ENCODE assay signal across 11 cellular contexts in the genomic region with DNA sequence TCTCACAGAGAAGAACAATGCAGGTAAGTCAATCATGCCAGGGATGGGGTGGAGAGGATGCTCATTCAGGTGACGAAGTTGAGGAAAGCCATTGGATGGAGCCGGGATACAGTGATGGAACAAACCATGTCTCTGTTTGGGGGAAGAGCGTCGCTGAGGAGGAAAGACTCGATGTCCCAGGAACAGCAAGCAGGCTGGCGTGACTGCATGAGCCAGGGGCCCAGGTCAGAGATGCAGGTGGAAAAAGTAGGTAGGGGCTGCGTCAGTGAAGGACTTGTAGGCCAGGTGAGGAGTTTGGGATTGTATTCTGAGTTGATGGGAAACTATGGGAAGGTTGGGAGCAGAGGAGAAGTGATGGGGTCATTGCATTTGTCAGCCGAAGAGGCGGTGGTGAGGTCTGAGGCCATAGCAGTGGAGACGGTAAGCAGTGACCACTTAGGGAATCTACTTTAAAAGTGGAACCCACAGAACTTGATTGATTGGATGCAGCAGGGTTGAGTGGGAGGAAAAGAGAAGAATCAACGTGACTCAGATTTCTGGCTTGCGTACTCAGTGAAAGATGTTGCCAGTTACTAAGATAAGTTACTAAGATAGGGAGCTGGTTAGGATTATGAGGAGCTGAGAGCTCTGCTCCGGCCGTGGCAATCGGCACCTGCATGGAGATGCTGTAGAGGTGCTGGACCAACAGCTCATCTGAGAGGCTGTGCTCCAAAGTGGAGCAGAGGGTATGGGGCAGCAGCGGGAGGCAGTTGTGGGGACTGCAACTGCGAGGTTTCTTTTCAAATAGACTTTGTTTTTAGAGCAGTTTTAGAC. TPM values are rescaled to one million over a fixed set of nuclear protein-coding genes. Genes with fewer than 3 reads are reported as not detected.
DNase-seq lines count a peak whose midpoint lies in the region; ATAC-seq and TF ChIP-seq lines count a peak whose summit lies in the region.
"Had no signal": no experiment of that assay in that cellular context is flagged by ENCODE, and none has a peak within 500 bp of the region (broad histone marks: within the 10 kb centered on the region; RNA-seq: fewer than 3 reads in every experiment).

No MANE protein-coding gene starts in this region.

- H3K4me3 ChIP-seq in left ventricle myocardium inferior (no peak overlapping the region), coronary artery (no peak overlapping the region)

- intact Hi-C loops in left ventricle myocardium superior (cut with micrococcal nuclease) = no loop called here
- intact Hi-C loops in left ventricle myocardium inferior (cut with micrococcal nuclease) = no loop called here

- peak overlapping the region; percentile 28 for H3K4me3 Mint-ChIP-seq in T-helper 17 cell
- H3K4me3 Mint-ChIP-seq in stimulated activated naive CD8-positive, alpha-beta T cell treated with anti-CD3 and anti-CD28 coated beads, Interleukin-15, amount 100 ng/mL, for 72 hours = peak overlapping the region; percentile 57 to 61
- H3K4me3 Mint-ChIP-seq: CD4-positive, alpha-beta T cell; naive thymus-derived CD8-positive, alpha-beta T cell had no signal

- H3K27ac ChIP-seq in left ventricle myocardium inferior (replicated peaks) (no peak overlapping the region), coronary artery (no peak overlapping the region)

- peaks cover 19% of the 10 kb centered on the region for H3K4me1 ChIP-seq in left ventricle myocardium inferior

- peak overlapping the region; percentile 56 for H3K27ac Mint-ChIP-seq in T-helper 17 cell
- peak overlapping the region; percentile 4 to 38 for H3K27ac Mint-ChIP-seq in stimulated activated naive CD8-positive, alpha-beta T cell treated with anti-CD3 and anti-CD28 coated beads, Interleukin-15, amount 100 ng/mL, for 72 hours
- H3K27ac Mint-ChIP-seq: CD4-positive, alpha-beta T cell had no signal

- H3K27me3 ChIP-seq in left ventricle myocardium inferior (ENCODE audit: low read depth) = peaks cover 6% of the 10 kb centered on the region

- ATAC-seq in left ventricle myocardium superior (peak; percentile 4), T-helper 17 cell (no peak), HG03571 (IDR thresholded peaks at IDR 0.05; ENCODE audit: unreplicated experiment) (no peak), GM21529 (IDR thresholded peaks at IDR 0.05; ENCODE audit: unreplicated experiment) (no peak)
- ATAC-seq in stimulated activated naive CD8-positive, alpha-beta T cell treated with anti-CD3 and anti-CD28 coated beads, Interleukin-15, amount 100 ng/mL, for 72 hours = peak; percentile 54
- ATAC-seq: naive thymus-derived CD8-positive, alpha-beta T cell had no signal

- H3K9me3 ChIP-seq in left ventricle myocardium inferior (replicated peaks) (no peaks in the 10 kb centered on the region), T-helper 17 cell (ENCODE audit: control insufficient read depth, low read length, poor library complexity, severe bottlenecking) (no peaks in the 10 kb centered on the region)

- H3K36me3 ChIP-seq in left ventricle myocardium inferior = no peaks in the 10 kb centered on the region

- peaks cover 4% of the 10 kb centered on the region for H3K36me3 Mint-ChIP-seq in T-helper 17 cell (ENCODE audit: low read depth)
- H3K36me3 Mint-ChIP-seq: naive thymus-derived CD8-positive, alpha-beta T cell had no signal

- DNase-seq in left ventricle myocardium superior (no peak), left ventricle myocardium inferior (no peak), T-helper 17 cell (no peak), coronary artery (ENCODE audit: low spot score) (peak; percentile 53), H4 (ENCODE audit: low spot score) (no peak)
- DNase-seq in stimulated activated naive CD8-positive, alpha-beta T cell treated with anti-CD3 and anti-CD28 coated beads, Interleukin-15, amount 100 ng/mL, for 72 hours = peak in 1 of 2 donors; percentile 44
- DNase-seq: CD4-positive, alpha-beta T cell; effector CD4-positive, alpha-beta T cell; naive thymus-derived CD8-positive, alpha-beta T cell had no signal

- TF ChIP-seq CTCF in left ventricle myocardium inferior (IDR thresholded peaks at IDR 0.05; ENCODE audit: borderline replicate concordance) = no peak
- TF ChIP-seq CTCF in coronary artery (IDR thresholded peaks at IDR 0.05) = no peak

- peaks cover 36% of the 10 kb centered on the region for H3K4me1 Mint-ChIP-seq in T-helper 17 cell
- H3K4me1 Mint-ChIP-seq in stimulated activated naive CD8-positive, alpha-beta T cell treated with anti-CD3 and anti-CD28 coated beads, Interleukin-15, amount 100 ng/mL, for 72 hours = peaks cover 58% of the 10 kb centered on the region

- H3K9me3 Mint-ChIP-seq in stimulated activated naive CD8-positive, alpha-beta T cell treated with anti-CD3 and anti-CD28 coated beads, Interleukin-15, amount 100 ng/mL, for 72 hours = no peaks in the 10 kb centered on the region
- H3K9me3 Mint-ChIP-seq: CD4-positive, alpha-beta T cell; naive thymus-derived CD8-positive, alpha-beta T cell had no signal

- H3K27me3 Mint-ChIP-seq in T-helper 17 cell = no peaks in the 10 kb centered on the region
- H3K27me3 Mint-ChIP-seq in stimulated activated naive CD8-positive, alpha-beta T cell treated with anti-CD3 and anti-CD28 coated beads, Interleukin-15, amount 100 ng/mL, for 72 hours = no peaks in the 10 kb centered on the region
- H3K27me3 Mint-ChIP-seq: CD4-positive, alpha-beta T cell had no signal

RNA-seq across cellular contexts. Expression of a gene that starts 12.5 kb away (rescaled TPM):
- total RNA-seq in left ventricle myocardium superior = 1.5 TPM
- 2.3 TPM for total RNA-seq in left ventricle myocardium inferior
- total RNA-seq in T-helper 17 cell = 10 to 100 TPM; 51.7 to 59.2 TPM
- total RNA-seq in H4 (2014; rRNA removed; shearing (Covaris generic)) = not detected in 2 replicates

RNA-seq across cellular contexts. Expression of a gene that starts 14.1 kb away (rescaled TPM):
- total RNA-seq in left ventricle myocardium superior = 72.1 TPM
- total RNA-seq in left ventricle myocardium inferior = 56.1 TPM
- total RNA-seq in T-helper 17 cell = 100 to 1,000 TPM; 133 to 146 TPM
- 9.2 and 18.5 TPM in 2 replicates for total RNA-seq in H4 (2014; rRNA removed; shearing (Covaris generic))

Comparison
In these comparisons a context has a peak if more than half of its experiments do, and no peak if none do; other contexts are left out.
1. ATAC-seq: peak in left ventricle myocardium superior (single experiment) and stimulated activated naive CD8-positive, alpha-beta T cell treated with anti-CD3 and anti-CD28 coated beads, Interleukin-15, amount 100 ng/mL, for 72 hours (single experiment); none in T-helper 17 cell (single experiment), HG03571 (single experiment) and GM21529 (single experiment).
2. RNA of a gene that starts 12.5 kb away (total RNA-seq): 51.7 to 59.2 TPM in T-helper 17 cell; 2.3 TPM in left ventricle myocardium inferior (single experiment), 1.5 TPM in left ventricle myocardium superior (single experiment) and not detected in H4; every median in the first group is over 10 times any median in the second.